ENCODE assay signal across 8 cellular contexts in the genomic region with DNA sequence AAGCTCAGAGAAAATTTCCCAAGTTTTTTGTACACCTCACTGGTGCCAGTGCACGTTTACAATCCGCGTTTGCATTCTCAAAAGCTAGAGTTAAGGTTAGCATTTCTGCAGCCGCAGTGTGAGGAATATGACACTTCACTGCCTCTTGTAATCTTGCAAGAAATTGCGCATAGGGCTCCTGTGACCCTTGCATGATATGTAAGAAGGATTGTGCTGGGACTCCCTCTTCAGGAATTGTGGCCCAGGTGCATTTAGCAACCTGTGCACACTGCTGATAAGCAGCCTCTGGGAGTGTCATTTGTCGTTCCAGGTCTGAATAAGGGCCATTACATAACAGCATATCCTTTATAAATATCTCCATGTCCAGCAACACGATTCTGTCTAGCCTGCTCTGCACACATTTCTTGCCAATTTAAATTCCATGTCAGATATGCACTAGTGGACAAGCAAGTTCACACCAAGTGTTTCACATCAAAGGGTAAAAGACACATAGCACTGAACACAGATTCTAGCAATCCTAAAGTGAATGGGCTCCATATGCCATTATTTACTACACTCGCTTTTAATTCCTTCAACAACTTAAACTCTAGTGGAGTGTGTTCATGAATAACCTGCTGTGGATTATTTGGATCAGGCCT.
A peak's percentile ranks its signal among the peaks of the same experiment; 100 is the strongest.
DNase-seq lines count a peak whose midpoint lies in the region; ATAC-seq and TF ChIP-seq lines count a peak whose summit lies in the region.

No MANE protein-coding gene starts in this region.

- H3F3A ChIP-seq in neural cell (ENCODE audit: insufficient read depth, low read length, poor library complexity, severe bottlenecking): no peaks in the 10 kb centered on the region

- H3K9me3 ChIP-seq in neural cell (ENCODE audit: low read length): no peaks in the 10 kb centered on the region

- peak; percentile 98 for TF ChIP-seq CTCF in LNCaP clone FGC (IDR thresholded peaks at IDR 0.05; ENCODE audit: control insufficient read depth, extremely low read depth, insufficient read depth)
- TF ChIP-seq CTCF in neural cell (IDR thresholded peaks at IDR 0.05; ENCODE audit: poor library complexity, severe bottlenecking): peak; percentile 23

- H3K79me2 ChIP-seq in neural cell (replicated peaks; ENCODE audit: insufficient read depth, low read length): no peaks in the 10 kb centered on the region

- TF ChIP-seq RAD21 in neural cell (conservative IDR thresholded peaks at IDR 0.05): no peak

- H2AFZ ChIP-seq in neural cell (ENCODE audit: low read depth, low read length): no peak overlapping the region

- no peaks in the 10 kb centered on the region for H3K27me3 ChIP-seq in neural cell (ENCODE audit: insufficient read depth, low read depth, low read length)

- H3K4me2 ChIP-seq in neural cell (ENCODE audit: low read length): no peak overlapping the region

- H3K4me3 ChIP-seq in LNCaP clone FGC (ENCODE audit: low read depth, low read length) (no peak overlapping the region), neural cell (ENCODE audit: low read length) (no peak overlapping the region)

- H3K9me2 ChIP-seq in neural cell (ENCODE audit: insufficient read depth, low read length): no peaks in the 10 kb centered on the region

- no peak for TF ChIP-seq EP300 in neural cell (conservative IDR thresholded peaks at IDR 0.05; ENCODE audit: poor library complexity, severe bottlenecking)

- DNase-seq in NCI-H2107 (lab: John Stamatoyannopoulos, UW): peak; percentile 14
- no peak for DNase-seq in NCI-H2107 treated with DMSO at 0.1 percent for 48 hours (lab: John Stamatoyannopoulos, UW; ENCODE audit: unreplicated experiment)
- DNase-seq in LNCaP clone FGC (ENCODE audit: low read depth): peak; percentile 84
- peak; percentile 12 for DNase-seq in amniotic stem cell (lab: John Stamatoyannopoulos, UW)

- ATAC-seq in HG02885 (IDR thresholded peaks at IDR 0.05; ENCODE audit: poor library complexity, unreplicated experiment) (no peak), GM19467 (IDR thresholded peaks at IDR 0.05; ENCODE audit: unreplicated experiment) (no peak), HG02970 (IDR thresholded peaks at IDR 0.05; ENCODE audit: low FRiP score, unreplicated experiment) (no peak)

- H3K9ac ChIP-seq in neural cell (ENCODE audit: low read length): no peak overlapping the region

- no peaks in the 10 kb centered on the region for H4K20me1 ChIP-seq in neural cell (ENCODE audit: insufficient read depth)

- no peak overlapping the region for H3K27ac ChIP-seq in neural cell (ENCODE audit: low read length)

- H3K36me3 ChIP-seq in neural cell (ENCODE audit: insufficient read depth, low read length): no peaks in the 10 kb centered on the region

TF ChIP-seq in neural cell, 6 proteins besides CTCF, POLR2A, EP300 and RAD21:
- TF ChIP-seq MXI1 (conservative IDR thresholded peaks at IDR 0.05; ENCODE audit: poor library complexity, severe bottlenecking) (no peak), EZH2 (IDR thresholded peaks at IDR 0.05; ENCODE audit: borderline replicate concordance, insufficient read depth, low read length, poor library complexity, severe bottlenecking) (no peak), POLR2AphosphoS5 (IDR thresholded peaks at IDR 0.05) (no peak), SMC3 (conservative IDR thresholded peaks at IDR 0.05; ENCODE audit: poor library complexity) (no peak), TAF1 (IDR thresholded peaks at IDR 0.05; ENCODE audit: low read depth) (no peak)
- TF ChIP-seq, protein P1, sequence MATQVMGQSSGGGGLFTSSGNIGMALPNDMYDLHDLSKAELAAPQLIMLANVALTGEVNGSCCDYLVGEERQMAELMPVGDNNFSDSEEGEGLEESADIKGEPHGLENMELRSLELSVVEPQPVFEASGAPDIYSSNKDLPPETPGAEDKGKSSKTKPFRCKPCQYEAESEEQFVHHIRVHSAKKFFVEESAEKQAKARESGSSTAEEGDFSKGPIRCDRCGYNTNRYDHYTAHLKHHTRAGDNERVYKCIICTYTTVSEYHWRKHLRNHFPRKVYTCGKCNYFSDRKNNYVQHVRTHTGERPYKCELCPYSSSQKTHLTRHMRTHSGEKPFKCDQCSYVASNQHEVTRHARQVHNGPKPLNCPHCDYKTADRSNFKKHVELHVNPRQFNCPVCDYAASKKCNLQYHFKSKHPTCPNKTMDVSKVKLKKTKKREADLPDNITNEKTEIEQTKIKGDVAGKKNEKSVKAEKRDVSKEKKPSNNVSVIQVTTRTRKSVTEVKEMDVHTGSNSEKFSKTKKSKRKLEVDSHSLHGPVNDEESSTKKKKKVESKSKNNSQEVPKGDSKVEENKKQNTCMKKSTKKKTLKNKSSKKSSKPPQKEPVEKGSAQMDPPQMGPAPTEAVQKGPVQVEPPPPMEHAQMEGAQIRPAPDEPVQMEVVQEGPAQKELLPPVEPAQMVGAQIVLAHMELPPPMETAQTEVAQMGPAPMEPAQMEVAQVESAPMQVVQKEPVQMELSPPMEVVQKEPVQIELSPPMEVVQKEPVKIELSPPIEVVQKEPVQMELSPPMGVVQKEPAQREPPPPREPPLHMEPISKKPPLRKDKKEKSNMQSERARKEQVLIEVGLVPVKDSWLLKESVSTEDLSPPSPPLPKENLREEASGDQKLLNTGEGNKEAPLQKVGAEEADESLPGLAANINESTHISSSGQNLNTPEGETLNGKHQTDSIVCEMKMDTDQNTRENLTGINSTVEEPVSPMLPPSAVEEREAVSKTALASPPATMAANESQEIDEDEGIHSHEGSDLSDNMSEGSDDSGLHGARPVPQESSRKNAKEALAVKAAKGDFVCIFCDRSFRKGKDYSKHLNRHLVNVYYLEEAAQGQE (IDR thresholded peaks at IDR 0.05; ENCODE audit: borderline replicate concordance): no peak
